20 cellular contexts compared by ENCODE assay signal in the genomic region with DNA sequence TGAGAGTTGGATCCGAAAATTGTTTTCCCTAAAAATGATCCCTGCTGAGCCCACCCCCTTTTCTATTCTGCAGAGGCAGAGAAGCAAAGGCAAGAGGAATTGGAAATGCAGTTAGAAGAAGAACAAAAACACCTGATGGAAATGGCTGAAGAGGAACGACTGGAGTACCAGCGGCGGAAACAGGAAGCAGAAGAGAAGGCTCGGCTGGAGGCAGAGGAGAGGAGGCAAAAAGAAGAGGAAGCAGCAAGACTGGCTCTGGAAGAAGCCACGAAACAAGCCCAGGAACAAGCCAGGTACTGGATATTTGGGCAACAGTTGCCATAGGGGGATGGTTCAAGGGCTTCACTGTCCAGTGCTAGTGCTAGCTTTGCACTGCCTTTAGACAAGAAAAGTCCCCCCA.
"Had no signal": no experiment of that assay in that cellular context is flagged by ENCODE, and none has a peak within 500 bp of the region (broad histone marks: within the 10 kb centered on the region; RNA-seq: fewer than 3 reads in every experiment).

No MANE protein-coding gene starts in this region.

- DNase-seq: activated B cell treated with CpG ODN at 0.5 μM for 24 hours; activated CD4-positive, alpha-beta T cell treated with anti-CD3 and anti-CD28 coated beads for 48 hours; activated CD8-positive, alpha-beta T cell treated with anti-CD3 and anti-CD28 coated beads, Interleukin-2, amount 10 ng/mL, durations not matched to agents 7 days and 5 days; activated gamma-delta T cell; erythroblast; gastrocnemius medialis; heart right ventricle; left ventricle myocardium inferior; mammary epithelial cell; occipital lobe; posterior cingulate gyrus; sigmoid colon; spleen; stimulated activated naive B cell treated with anti-CD40 and anti-IgM and Interleukin-4, amounts not matched to agents 10 μg/mL and 1 μg/mL and 100 μg/mL, for 72 hours; upper lobe of left lung had no signal

- H3K4me1 Mint-ChIP-seq: activated naive CD4-positive, alpha-beta T cell treated with anti-CD3 and anti-CD28 coated beads, Interleukin-2, amount 50 U/mL, for 24 hours had no signal

- H3K36me3 ChIP-seq: breast epithelium, left ventricle myocardium inferior, thoracic aorta, upper lobe of left lung had no signal

- H3K4me3 Mint-ChIP-seq: activated B cell treated with CpG ODN at 0.5 μM for 24 hours; activated CD8-positive, alpha-beta T cell treated with anti-CD3 and anti-CD28 coated beads, Interleukin-2, amount 10 ng/mL, durations not matched to agents 7 days and 5 days; activated naive CD4-positive, alpha-beta T cell treated with anti-CD3 and anti-CD28 coated beads, Interleukin-2, amount 50 U/mL, for 24 hours; stimulated activated naive B cell treated with anti-CD40 and anti-IgM and Interleukin-4, amounts not matched to agents 10 μg/mL and 1 μg/mL and 100 μg/mL, for 72 hours; T-helper 1 cell treated with Interleukin-12 subunit alpha and Interleukin-12 subunit beta and Interleukin-4 antibody, amounts not matched to agents 30 μg/mL and 1 μg/mL, for 36 hours had no signal

- ATAC-seq: activated CD8-positive, alpha-beta T cell treated with anti-CD3 and anti-CD28 coated beads, Interleukin-2, amount 10 ng/mL, durations not matched to agents 7 days and 5 days; gastrocnemius medialis; heart right ventricle; stimulated activated naive B cell treated with anti-CD40 and anti-IgM and Interleukin-4, amounts not matched to agents 10 μg/mL and 1 μg/mL and 100 μg/mL, for 72 hours had no signal

- H3K27ac ChIP-seq: breast epithelium, coronary artery, gastrocnemius medialis, heart right ventricle, left ventricle myocardium inferior, sigmoid colon, spleen, thoracic aorta, upper lobe of left lung had no signal

- H3K27ac Mint-ChIP-seq: activated B cell treated with CpG ODN at 0.5 μM for 24 hours; activated CD8-positive, alpha-beta T cell treated with anti-CD3 and anti-CD28 coated beads, Interleukin-2, amount 10 ng/mL, durations not matched to agents 7 days and 5 days; activated naive CD4-positive, alpha-beta T cell treated with anti-CD3 and anti-CD28 coated beads, Interleukin-2, amount 50 U/mL, for 24 hours; stimulated activated naive B cell treated with anti-CD40 and anti-IgM and Interleukin-4, amounts not matched to agents 10 μg/mL and 1 μg/mL and 100 μg/mL, for 72 hours; T-helper 1 cell treated with Interleukin-12 subunit alpha and Interleukin-12 subunit beta and Interleukin-4 antibody, amounts not matched to agents 30 μg/mL and 1 μg/mL, for 36 hours had no signal

- H3K4me1 ChIP-seq: breast epithelium, gastrocnemius medialis, heart right ventricle, left ventricle myocardium inferior, sigmoid colon, spleen, upper lobe of left lung had no signal

- H3K4me3 ChIP-seq: breast epithelium, coronary artery, gastrocnemius medialis, heart right ventricle, left ventricle myocardium inferior, sigmoid colon, spleen, thoracic aorta, upper lobe of left lung had no signal

- H3K9me3 ChIP-seq: breast epithelium, gastrocnemius medialis, heart right ventricle, left ventricle myocardium inferior, sigmoid colon, spleen, thoracic aorta, upper lobe of left lung had no signal

- H3K9me3 Mint-ChIP-seq: activated B cell treated with CpG ODN at 0.5 μM for 24 hours; activated naive CD4-positive, alpha-beta T cell treated with anti-CD3 and anti-CD28 coated beads, Interleukin-2, amount 50 U/mL, for 24 hours; stimulated activated naive B cell treated with anti-CD40 and anti-IgM and Interleukin-4, amounts not matched to agents 10 μg/mL and 1 μg/mL and 100 μg/mL, for 72 hours; T-helper 1 cell treated with Interleukin-12 subunit alpha and Interleukin-12 subunit beta and Interleukin-4 antibody, amounts not matched to agents 30 μg/mL and 1 μg/mL, for 36 hours had no signal

- H3K27me3 ChIP-seq: breast epithelium, gastrocnemius medialis, heart right ventricle, sigmoid colon, upper lobe of left lung had no signal
